In the genomic region with DNA sequence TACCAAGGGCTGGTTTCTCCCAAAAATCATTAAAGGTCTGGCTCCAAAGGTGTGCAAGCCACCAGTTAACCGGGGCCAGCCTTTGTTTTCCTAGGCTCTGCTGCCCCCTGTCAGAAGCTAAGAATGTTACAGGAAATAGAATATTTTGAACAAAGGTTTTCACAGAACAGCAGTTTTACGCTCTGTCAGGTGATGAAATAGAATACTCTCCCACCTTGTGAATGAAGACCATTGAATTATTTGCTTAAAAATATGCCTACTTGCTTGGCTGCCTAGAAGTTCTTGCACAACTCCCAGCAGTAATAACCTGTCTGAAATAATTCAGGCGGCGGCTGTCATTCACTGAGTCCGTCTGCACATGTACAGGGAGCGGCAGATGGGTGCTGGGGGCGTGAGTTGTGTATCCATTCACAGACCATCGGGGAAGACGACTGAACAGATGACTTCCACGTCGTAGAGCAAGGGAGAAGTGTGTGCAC, we compare ENCODE assay signal across 8 cellular contexts. TPM values are rescaled to one million over a fixed set of nuclear protein-coding genes. Genes with fewer than 3 reads are reported as not detected.
DNase-seq lines count a peak whose midpoint lies in the region; ATAC-seq and TF ChIP-seq lines count a peak whose summit lies in the region.

No MANE protein-coding gene starts in this region.

- peak overlapping the region; percentile 26 for H3K4me3 Mint-ChIP-seq in activated naive CD4-positive, alpha-beta T cell treated with anti-CD3 and anti-CD28 coated beads, Interleukin-2, amount 50 U/mL, for 24 hours

- H3K27ac Mint-ChIP-seq in activated naive CD4-positive, alpha-beta T cell treated with anti-CD3 and anti-CD28 coated beads, Interleukin-2, amount 50 U/mL, for 24 hours = peak overlapping the region; percentile 4

- no peak overlapping the region for H3K9ac ChIP-seq in Loucy (ENCODE audit: low read depth, low read length, poor library complexity, severe bottlenecking)

- H3K4me1 Mint-ChIP-seq in activated naive CD4-positive, alpha-beta T cell treated with anti-CD3 and anti-CD28 coated beads, Interleukin-2, amount 50 U/mL, for 24 hours = peaks cover 30% of the 10 kb centered on the region

- no peaks in the 10 kb centered on the region for H3K9me3 Mint-ChIP-seq in activated naive CD4-positive, alpha-beta T cell treated with anti-CD3 and anti-CD28 coated beads, Interleukin-2, amount 50 U/mL, for 24 hours

- H3K4me2 ChIP-seq in Loucy (ENCODE audit: low read depth, low read length, poor library complexity, severe bottlenecking) = no peak overlapping the region

- H3K36me3 Mint-ChIP-seq in activated naive CD4-positive, alpha-beta T cell treated with anti-CD3 and anti-CD28 coated beads, Interleukin-2, amount 50 U/mL, for 24 hours = no peaks in the 10 kb centered on the region

- DNase-seq in GM10248 (ENCODE audit: extremely low spot score) (peak; percentile 70), SK-N-DZ (ENCODE audit: low spot score) (peak; percentile 73), cardiac muscle cell (ENCODE audit: low read depth in 1 of 2, low spot score in 1 of 2) (peak; percentile 55 to 69), putamen (ENCODE audit: low spot score) (peak; percentile 49), aorta (no peak)

- ATAC-seq in aorta (ENCODE audit: low FRiP score) (peak; percentile 88), HG02623 (IDR thresholded peaks at IDR 0.05; ENCODE audit: unreplicated experiment) (no peak)

- no peaks in the 10 kb centered on the region for H3K79me2 ChIP-seq in Loucy (ENCODE audit: insufficient read depth, low read length)

- intact Hi-C loops in aorta (cut with DNase I) = loop anchor here (1.0 to 5.0 kb wide), 4 partner anchors 186 to 366 kb away; no protein-coding TSS in a partner anchor

- TF ChIP-seq CTCF in GM10248 (IDR thresholded peaks at IDR 0.05; ENCODE audit: control extremely low read depth, extremely low read depth, low read depth, missing control alignments) (peak; percentile 72), Loucy (conservative IDR thresholded peaks at IDR 0.05; ENCODE audit: low read length) (peak; percentile 90), cardiac muscle cell (IDR thresholded peaks at IDR 0.05; ENCODE audit: low read depth, low read length) (peak; percentile 72)

- CTCF ChIA-PET in GM10248 (lab: Yijun Ruan, JAX) = interaction anchor here (0.6 to 3.0 kb wide), 19 partner anchors 9 to 627 kb away, joined by 3 to 18 read pairs (median 4); no protein-coding TSS in a partner anchor

- no peaks in the 10 kb centered on the region for H3K27me3 ChIP-seq in Loucy (ENCODE audit: insufficient read depth, low read length, poor library complexity, severe bottlenecking)
- H3K27me3 ChIP-seq in cardiac muscle cell = no peaks in the 10 kb centered on the region
- no peaks in the 10 kb centered on the region for H3K27me3 ChIP-seq in aorta (ENCODE audit: control insufficient read depth in 1 of 2, insufficient read depth in 2 of 2, low read length in 1 of 2)

- no peaks in the 10 kb centered on the region for H3K9me3 ChIP-seq in Loucy (ENCODE audit: insufficient read depth, low read depth, low read length)
- no peaks in the 10 kb centered on the region for H3K9me3 ChIP-seq in cardiac muscle cell (ENCODE audit: low read depth)
- H3K9me3 ChIP-seq in aorta (ENCODE audit: control insufficient read depth, low read length) = no peaks in the 10 kb centered on the region

- WGBS in aorta, 2 donors = 7 to 8% methylated on average over 11 of the region's 11 CpGs

- peaks cover 18% of the 10 kb centered on the region for H3K4me1 ChIP-seq in Loucy (ENCODE audit: insufficient read depth, low read length, poor library complexity, severe bottlenecking)
- no peaks in the 10 kb centered on the region for H3K4me1 ChIP-seq in cardiac muscle cell (ENCODE audit: low read depth)
- H3K4me1 ChIP-seq in aorta (ENCODE audit: control insufficient read depth in 1 of 2, insufficient read depth in 2 of 2, low read length in 2 of 2) = no peaks in the 10 kb centered on the region

- no peaks in the 10 kb centered on the region for H3K9me2 ChIP-seq in Loucy (replicated peaks; ENCODE audit: low read depth, low read length)

- no peaks in the 10 kb centered on the region for H3K27me3 Mint-ChIP-seq in activated naive CD4-positive, alpha-beta T cell treated with anti-CD3 and anti-CD28 coated beads, Interleukin-2, amount 50 U/mL, for 24 hours

- H3K36me3 ChIP-seq in Loucy (ENCODE audit: insufficient read depth, low read length) (no peaks in the 10 kb centered on the region), cardiac muscle cell (no peaks in the 10 kb centered on the region), aorta (ENCODE audit: control insufficient read depth in 1 of 2, insufficient read depth in 2 of 2, low read length in 1 of 2) (no peaks in the 10 kb centered on the region)

- no peaks in the 10 kb centered on the region for H4K20me1 ChIP-seq in Loucy (ENCODE audit: insufficient read depth, low read length, poor library complexity, severe bottlenecking)

- H3F3A ChIP-seq in Loucy (ENCODE audit: low read depth) = no peaks in the 10 kb centered on the region

- peak overlapping the region; percentile 34; the same call in 1 of the 2 replicates for H2AFZ ChIP-seq in Loucy (ENCODE audit: low read length)

- no peak overlapping the region for H3K4me3 ChIP-seq in Loucy (ENCODE audit: low read length, poor library complexity, severe bottlenecking)
- no peak overlapping the region for H3K4me3 ChIP-seq in cardiac muscle cell
- H3K4me3 ChIP-seq in aorta (ENCODE audit: low read length in 2 of 2) = peak overlapping the region in 1 of 2 donors; percentile 0

- H3K27ac ChIP-seq in cardiac muscle cell (no peak overlapping the region), aorta (ENCODE audit: low read depth in 1 of 2, low read length in 2 of 2) (no peak overlapping the region)

- POLR2A ChIA-PET in GM10248 (lab: Yijun Ruan, JAX) = no interaction called here

RNA-seq across cellular contexts. Expression of a gene that starts 56.3 kb away (rescaled TPM):
- 278 and 296 TPM in 2 replicates for polyA plus RNA-seq in SK-N-DZ (2014; cell fraction: cytosol; rRNA removed)
- polyA plus RNA-seq in SK-N-DZ (2014; cell fraction: nucleus; rRNA removed) = 1,025 and 1,134 TPM in 2 replicates
- total RNA-seq in cardiac muscle cell (239 and 463 TPM in 2 replicates), aorta (100 to 1,000 TPM; 281 to 337 TPM)
- polyA plus RNA-seq in cardiac muscle cell (218 and 276 TPM in 2 replicates), aorta (100 to 1,000 TPM in 1 of 2 donors, 10 to 100 TPM in 1; 60.7 to 375 TPM)

Comparison
In these comparisons a context has a peak if more than half of its experiments do, and no peak if none do; other contexts are left out.
1. DNase-seq: peak in GM10248 (single experiment), SK-N-DZ (single experiment), cardiac muscle cell (2 of 2) and putamen (single experiment); none in aorta (0 of 2).
2. Peak in every context shown above with its lines, with median percentiles within 50 percentile points of each other: CTCF ChIP-seq.